In genomic region chr7:116439005-116439404, GRCh38 we compare ENCODE assay signal across 14 cellular contexts.
DNase-seq lines count a peak whose midpoint lies in the region; ATAC-seq, FAIRE-seq and TF ChIP-seq lines count a peak whose summit lies in the region.
"Had no signal": no experiment of that assay in that cellular context is flagged by ENCODE, and none has a peak within 500 bp of the region (broad histone marks: within the 10 kb centered on the region; RNA-seq: fewer than 3 reads in every experiment).

No MANE protein-coding gene starts in this region.

- POLR2A ChIA-PET in A673 (lab: Charles Lee; ENCODE audit: low non-redundant PET) = no interaction called here
- POLR2A ChIA-PET in HCT116 (lab: Charles Lee) = no interaction called here
- POLR2A ChIA-PET in K562 (lab: Yijun Ruan, JAX) = interaction anchor here (0.7 kb wide), 1 partner anchor 47 kb away, joined by 3 read pairs; no protein-coding TSS in a partner anchor

- in situ Hi-C loops in K562 (cut with MboI) = no loop called here

- no peaks in the 10 kb centered on the region for H3K9me1 ChIP-seq in K562 (ENCODE audit: control insufficient read depth, insufficient read depth, low read length)

- H3K27me3 ChIP-seq in A673 (replicated peaks; ENCODE audit: insufficient read depth, low read depth, low read length, poor library complexity) (no peaks in the 10 kb centered on the region), HCT116 (ENCODE audit: insufficient read depth, low read length) (no peaks in the 10 kb centered on the region), K562 (ENCODE audit: control insufficient read depth in 2 of 2, insufficient read depth in 2 of 2, low read length in 2 of 2) (no peaks in the 10 kb centered on the region), subcutaneous abdominal adipose tissue (ENCODE audit: control insufficient read depth in 5 of 5, insufficient read depth in 4 of 5, low read length in 5 of 5) (no peaks in the 10 kb centered on the region), spleen (replicated peaks in 1 of 7) (no peaks in the 10 kb centered on the region)

- H4K20me1 ChIP-seq in HCT116 (ENCODE audit: insufficient read depth) = no peaks in the 10 kb centered on the region
- H4K20me1 ChIP-seq in K562 (replicated peaks; ENCODE audit: control insufficient read depth, insufficient read depth, low read length) = no peaks in the 10 kb centered on the region

- no peak for TF ChIP-seq CTCF in A673 (conservative IDR thresholded peaks at IDR 0.05; ENCODE audit: low read depth, low read length)
- no peak for TF ChIP-seq CTCF in HCT116 (IDR thresholded peaks at IDR 0.05 in 2 of 3, conservative IDR thresholded peaks at IDR 0.05 in 1 of 3; ENCODE audit: borderline replicate concordance in 1 of 3, insufficient read depth in 1 of 3, low read depth in 2 of 3, low read length in 2 of 3)
- no peak for TF ChIP-seq CTCF in K562 (IDR thresholded peaks at IDR 0.05 in 2 of 3, conservative IDR thresholded peaks at IDR 0.05 in 1 of 3; ENCODE audit: insufficient read depth in 2 of 3, low read depth in 1 of 3, low read length in 3 of 3)
- TF ChIP-seq CTCF in spleen (IDR thresholded peaks at IDR 0.05 in 8 of 11, conservative IDR thresholded peaks at IDR 0.05 in 3 of 11) = no peak

- H3K79me2 ChIP-seq in HCT116 (ENCODE audit: insufficient read depth, low read length) (peaks cover 21% of the 10 kb centered on the region; the same call in 1 of the 2 replicates), K562 (ENCODE audit: control insufficient read depth, insufficient read depth, low read length) (no peaks in the 10 kb centered on the region)

- TF ChIP-seq EP300 in K562 (IDR thresholded peaks at IDR 0.05; ENCODE audit: low read length) = peak; percentile 82

- no peak for TF ChIP-seq RAD21 in HCT116 (IDR thresholded peaks at IDR 0.05; ENCODE audit: low read depth)
- TF ChIP-seq RAD21 in K562 (CRISPR knock-in tag; conservative IDR thresholded peaks at IDR 0.05 in 1 of 2, IDR thresholded peaks at IDR 0.05 in 1 of 2) = no peak

- H3K9me3 ChIP-seq in A673 (ENCODE audit: low read depth, low read length, poor library complexity, severe bottlenecking) (peaks cover 7% of the 10 kb centered on the region), HCT116 (ENCODE audit: control insufficient read depth in 1 of 2, insufficient read depth in 1 of 2, low read depth in 1 of 2, low read length in 2 of 2) (no peaks in the 10 kb centered on the region), K562 (replicated peaks; ENCODE audit: control insufficient read depth, insufficient read depth, low read depth, low read length) (no peaks in the 10 kb centered on the region), subcutaneous abdominal adipose tissue (ENCODE audit: control insufficient read depth in 5 of 5, low read length in 5 of 5) (no peaks in the 10 kb centered on the region), spleen (no peaks in the 10 kb centered on the region)

- H3K27ac ChIP-seq in A673 (ENCODE audit: low read depth, low read length, poor library complexity, severe bottlenecking) = peak overlapping the region; percentile 58
- H3K27ac ChIP-seq in HCT116 (ENCODE audit: low read depth, low read length) = peak overlapping the region; percentile 55; the same call in 1 of the 2 replicates
- no peak overlapping the region for H3K27ac ChIP-seq in K562 (ENCODE audit: extremely low read depth, low read depth, low read length)
- peak overlapping the region; percentile 77 for H3K27ac ChIP-seq in subcutaneous abdominal adipose tissue (ENCODE audit: low read depth, low read length)
- no peak overlapping the region for H3K27ac ChIP-seq in spleen

- CTCF ChIA-PET in A673 (lab: Charles Lee) (no interaction called here), HCT116 (lab: Charles Lee) (no interaction called here), K562 (lab: Yijun Ruan, JAX; ENCODE audit: low intra/inter-chr PET ratio) (interaction anchor here (1.3 to 1.9 kb wide), 2 partner anchors 87 to 150 kb away, joined by 7 to 11 read pairs; no protein-coding TSS in a partner anchor)

- H3K4me1 ChIP-seq in A673 (ENCODE audit: insufficient read depth, low read length, poor library complexity, severe bottlenecking) (peaks cover 51% of the 10 kb centered on the region), HCT116 (ENCODE audit: control insufficient read depth in 1 of 2, insufficient read depth in 2 of 2, low read length in 2 of 2) (peaks cover 58 to 88% of the 10 kb centered on the region in 2 experiments), K562 (replicated peaks in 1 of 2; ENCODE audit: control insufficient read depth in 2 of 2, insufficient read depth in 2 of 2, low read length in 2 of 2) (peaks cover 8 to 25% of the 10 kb centered on the region in 2 experiments; a peak in 3 of 5 replicates), subcutaneous abdominal adipose tissue (ENCODE audit: control insufficient read depth in 5 of 5, insufficient read depth in 5 of 5, low read length in 5 of 5) (peaks cover 0 to 19% (median 13%) of the 10 kb centered on the region in 5 donors), spleen (no peaks in the 10 kb centered on the region)

- ATAC-seq in HCT116 = no peak
- peak; percentile 73 for ATAC-seq in K562
- ATAC-seq in HG03378 (IDR thresholded peaks at IDR 0.05; ENCODE audit: unreplicated experiment) = no peak

- H3K4me3 ChIP-seq in A673 (ENCODE audit: low read depth, low read length, poor library complexity, severe bottlenecking) (no peak overlapping the region), HCT116 (replicated peaks in 1 of 2; ENCODE audit: low read depth in 1 of 2, low read length in 2 of 2) (no peak overlapping the region), K562 (no peak overlapping the region), subcutaneous abdominal adipose tissue (ENCODE audit: low read depth in 1 of 5, low read length in 5 of 5) (no peak overlapping the region), spleen (no peak overlapping the region)

- H2AFZ ChIP-seq in HCT116 (ENCODE audit: low read depth, low read length, poor library complexity, severe bottlenecking) = no peak overlapping the region
- H2AFZ ChIP-seq in K562 (ENCODE audit: low read depth, low read length) = no peak overlapping the region

- H3K9me2 ChIP-seq in HCT116 (ENCODE audit: insufficient read depth) = no peaks in the 10 kb centered on the region

- DNase-seq in A673 (ENCODE audit: low spot score) (no peak), HCT116 (ENCODE audit: low read depth, low spot score) (no peak), K562 (ENCODE audit: extremely low read depth in 1 of 4, low spot score in 3 of 4) (peak; percentile 43 to 72 (median 60)), spleen (no peak), NOMO-1 (lab: John Stamatoyannopoulos, UW; ENCODE audit: unreplicated experiment in 2 of 2) (no peak)
- DNase-seq: DMS79 treated with DMSO at 0.1 percent for 48 hours, KG1, NCI-H1417, NCI-H187 treated with DMSO at 0.1 percent for 48 hours, NCI-H345, NCI-H524 treated with DMSO at 0.1 percent for 48 hours had no signal

- H3K36me3 ChIP-seq in A673 (ENCODE audit: insufficient read depth, low read length, poor library complexity, severe bottlenecking) (no peaks in the 10 kb centered on the region), HCT116 (ENCODE audit: control insufficient read depth in 1 of 2, insufficient read depth in 2 of 2, low read length in 2 of 2) (peaks cover 0 to 25% of the 10 kb centered on the region in 2 experiments; a peak in 2 of 4 replicates), K562 (ENCODE audit: control insufficient read depth, insufficient read depth, low read length) (no peaks in the 10 kb centered on the region), subcutaneous abdominal adipose tissue (ENCODE audit: control insufficient read depth in 5 of 5, insufficient read depth in 5 of 5, low read length in 5 of 5) (no peaks in the 10 kb centered on the region), spleen (no peaks in the 10 kb centered on the region)

- no peak for TF ChIP-seq POLR2A in HCT116 (IDR thresholded peaks at IDR 0.05; ENCODE audit: borderline replicate concordance, extremely low read depth, insufficient read depth, insufficient read length)
- TF ChIP-seq POLR2A in K562 (conservative IDR thresholded peaks at IDR 0.05) = no peak
- no peak for TF ChIP-seq POLR2A in spleen (IDR thresholded peaks at IDR 0.05)

- H3K9ac ChIP-seq in HCT116 (ENCODE audit: low read length) (0 out of 2 replicates have a peak overlapping the region, but pooled peaks have one; percentile 6), K562 (ENCODE audit: insufficient read depth in 1 of 2, low read depth in 2 of 2, low read length in 2 of 2) (no peak overlapping the region), subcutaneous abdominal adipose tissue (ENCODE audit: low read length in 5 of 5) (peak overlapping the region in 1 of 5 donors; percentile 10)

- H3K4me2 ChIP-seq in HCT116 (ENCODE audit: low read length) (0 out of 2 replicates have a peak overlapping the region, but pooled peaks have one; percentile 32), K562 (ENCODE audit: insufficient read depth, low read length) (peak overlapping the region; percentile 2; the same call in 1 of the 2 replicates)

- RAD21 ChIA-PET in HCT116 (lab: Charles Lee; ENCODE audit: low non-redundant PET in 1 of 2, low total read pairs in 2 of 2, uncharacterized antibody in 2 of 2, unreplicated experiment in 2 of 2) = no interaction called here

- intact Hi-C loops in A673 (cut with micrococcal nuclease; ENCODE audit: unreplicated experiment) = no loop called here
- intact Hi-C loops in HCT116 (cut with micrococcal nuclease) = no loop called here
- intact Hi-C loops in K562 (cut with micrococcal nuclease) = loop anchor here (2.0 to 5.0 kb wide), 3 partner anchors 62 to 262 kb away; no protein-coding TSS in a partner anchor
- intact Hi-C loops in spleen (cut with DNase I; ENCODE audit: low total_unique reads) = no loop called here

- no TSS peak for BruUV-seq in A673 (replicated peaks; lab: Mats Ljungman, UMichigan)
- no TSS peak for BruUV-seq in HCT116 (replicated peaks; lab: Mats Ljungman, UMichigan)
- no TSS peak for BruUV-seq in K562 (replicated peaks; lab: Mats Ljungman, UMichigan)

- FAIRE-seq in K562 (lab: Jason Lieb, UNC) = no peak
- FAIRE-seq: H1 had no signal

- WGBS in K562 (ENCODE audit: insufficient coverage, low coverage, missing lambda C conversion rate) = 0% methylated on average over 1 of the region's 1 CpG
- 55 to 77% (median 73%) methylated on average over 1 of the region's 1 CpG for WGBS in spleen, 5 donors

TF ChIP-seq in HCT116, 20 proteins besides CTCF, POLR2A, EP300 and RAD21 (continues in another document):
- TF ChIP-seq EZH2phosphoT487 (IDR thresholded peaks at IDR 0.05; ENCODE audit: borderline replicate concordance) = no peak
- TF ChIP-seq SP1 (IDR thresholded peaks at IDR 0.05; ENCODE audit: low read depth) = no peak
- TF ChIP-seq EZH2 (IDR thresholded peaks at IDR 0.05) = no peak

TF ChIP-seq in K562, 482 proteins besides CTCF, POLR2A, EP300 and RAD21 (continues in another document):
- TF ChIP-seq NCOA2 (IDR thresholded peaks at IDR 0.05; ENCODE audit: partially characterized antibody in 2 of 2) = no peak
- no peak for TF ChIP-seq HMG20B (CRISPR knock-in tag; IDR thresholded peaks at IDR 0.05)
- no peak for TF ChIP-seq SUPT5H (IDR thresholded peaks at IDR 0.05)
- TF ChIP-seq TCF7L2 (IDR thresholded peaks at IDR 0.05; ENCODE audit: low read depth, low read length) = no peak

Comparison
In these comparisons a context has a peak if more than half of its experiments do, and no peak if none do; other contexts are left out.
1. DNase-seq: peak in K562 (4 of 4); none in A673 (single experiment), HCT116 (single experiment), spleen (single experiment) and NOMO-1 (0 of 2).
2. H3K27ac ChIP-seq: peak in A673 (single experiment), HCT116 (single experiment) and subcutaneous abdominal adipose tissue (single experiment); none in K562 (single experiment) and spleen (0 of 8).